In genomic region chr17:1597861-1598342, GRCh38 we compare ENCODE assay signal across 1 cellular context.
A peak's percentile ranks its signal among the peaks of the same experiment; 100 is the strongest.
TF ChIP-seq lines count a peak whose summit lies in the region.

No MANE protein-coding gene starts in this region.

TF ChIP-seq in WTC11, 78 proteins besides CTCF, POLR2A, EP300 and RAD21:
- TF ChIP-seq GABPB1 (CRISPR knock-in tag; IDR thresholded peaks at IDR 0.05) (0 out of 2 replicates have a peak, but pooled peaks have one; percentile 38), ZNF671 (CRISPR knock-in tag; IDR thresholded peaks at IDR 0.05) (no peak)
